Comparison of ENCODE assay signal across 13 cellular contexts in genomic region chr3:184236033-184236410, GRCh38. TPM values are rescaled to one million over a fixed set of nuclear protein-coding genes. Genes with fewer than 3 reads are reported as not detected.
DNase-seq lines count a peak whose midpoint lies in the region; ATAC-seq and TF ChIP-seq lines count a peak whose summit lies in the region.
"Had no signal": no experiment of that assay in that cellular context is flagged by ENCODE, and none has a peak within 500 bp of the region (broad histone marks: within the 10 kb centered on the region; RNA-seq: fewer than 3 reads in every experiment).

No MANE protein-coding gene starts in this region.

- peaks cover 17% of the 10 kb centered on the region for H3K27me3 ChIP-seq in BLaER1
- H3K27me3 ChIP-seq in H7 (ENCODE audit: control insufficient read depth, insufficient read depth, low read length): peaks cover 21% of the 10 kb centered on the region
- no peaks in the 10 kb centered on the region for H3K27me3 ChIP-seq in right cardiac atrium (ENCODE audit: control insufficient read depth, insufficient read depth)

- peaks cover 76% of the 10 kb centered on the region for H3K4me1 ChIP-seq in BLaER1
- H3K4me1 ChIP-seq in right cardiac atrium (ENCODE audit: control insufficient read depth, insufficient read depth, low read length): no peaks in the 10 kb centered on the region
- H3K4me1 ChIP-seq: Caco-2 had no signal

- H4K20me1 ChIP-seq in BLaER1: peaks cover 27% of the 10 kb centered on the region

- peak overlapping the region; percentile 97 for H3K4me2 ChIP-seq in BLaER1

- H3K27ac Mint-ChIP-seq in glutamatergic neuron (ENCODE audit: unreplicated experiment): peak overlapping the region; percentile 84
- H3K27ac Mint-ChIP-seq: CD8-positive, alpha-beta memory T cell had no signal

- H3K4me1 Mint-ChIP-seq in glutamatergic neuron (ENCODE audit: low read depth, unreplicated experiment): peaks cover 34% of the 10 kb centered on the region

- H3K4me3 Mint-ChIP-seq in glutamatergic neuron (ENCODE audit: unreplicated experiment): peak overlapping the region; percentile 68
- H3K4me3 Mint-ChIP-seq: CD8-positive, alpha-beta memory T cell had no signal

- peaks cover 19% of the 10 kb centered on the region for H3K27me3 Mint-ChIP-seq in glutamatergic neuron (ENCODE audit: unreplicated experiment)

- no peaks in the 10 kb centered on the region for H3K9me3 ChIP-seq in BLaER1
- H3K9me3 ChIP-seq in right cardiac atrium (ENCODE audit: control insufficient read depth, low read length): no peaks in the 10 kb centered on the region
- H3K9me3 ChIP-seq: BE2C, Caco-2 had no signal

- peak overlapping the region; percentile 61 for H3K9ac ChIP-seq in BLaER1

- intact Hi-C loops in sciatic nerve (cut with DNase I): no loop called here
- intact Hi-C loops in right cardiac atrium (cut with DNase I): loop anchor here in 1 of 4 donors (10.0 kb wide), 1 partner anchor 91 kb away; no protein-coding TSS in a partner anchor
- intact Hi-C loops in left cardiac atrium (cut with DNase I): no loop called here

- H3K36me3 Mint-ChIP-seq in glutamatergic neuron (ENCODE audit: unreplicated experiment): peaks cover 4% of the 10 kb centered on the region
- H3K36me3 Mint-ChIP-seq: CD8-positive, alpha-beta memory T cell had no signal

- DNase-seq in H7 (peak; percentile 67), glutamatergic neuron (no peak), sciatic nerve (ENCODE audit: low spot score) (peak; percentile 34), OCI-M1 (lab: John Stamatoyannopoulos, UW) (no peak), right cardiac atrium (no peak), left cardiac atrium (no peak)
- DNase-seq: CD8-positive, alpha-beta memory T cell; GF-D8; IMR-90 had no signal

- H3K27ac ChIP-seq in BLaER1 (peak overlapping the region; percentile 90), right cardiac atrium (ENCODE audit: low read length) (no peak overlapping the region)

- WGBS in right cardiac atrium: 44% methylated on average over 14 of the region's 14 CpGs

- H3K4me3 ChIP-seq in BLaER1: no peak overlapping the region
- no peak overlapping the region for H3K4me3 ChIP-seq in H7 (ENCODE audit: insufficient read depth, low read depth, low read length)
- H3K4me3 ChIP-seq in right cardiac atrium (ENCODE audit: low read length): no peak overlapping the region

- ATAC-seq in sciatic nerve (no peak), right cardiac atrium (no peak), left cardiac atrium (no peak)

- H3K9me3 Mint-ChIP-seq in glutamatergic neuron (ENCODE audit: unreplicated experiment): peaks cover 26% of the 10 kb centered on the region
- H3K9me3 Mint-ChIP-seq: CD8-positive, alpha-beta memory T cell had no signal

- no peaks in the 10 kb centered on the region; the same call in 1 of the 2 replicates for H3K36me3 ChIP-seq in BLaER1
- no peaks in the 10 kb centered on the region for H3K36me3 ChIP-seq in H7 (replicated peaks; ENCODE audit: control insufficient read depth, insufficient read depth, low read length)
- H3K36me3 ChIP-seq: BE2C had no signal

- TF ChIP-seq CTCF in glutamatergic neuron (IDR thresholded peaks at IDR 0.05; ENCODE audit: partially characterized antibody, unreplicated experiment): no peak

RNA-seq across cellular contexts. Expression of gene VWA5B2, which starts 6.6 kb away (rescaled TPM):
- 0.41 TPM in 1 of 2 replicates, not detected in the other for total RNA-seq in H7 (2014; rRNA removed; shearing (Covaris generic))
- 56.5 TPM for total RNA-seq in glutamatergic neuron (ENCODE audit: unreplicated experiment)
- 0.53 TPM for total RNA-seq in sciatic nerve
- not detected for total RNA-seq in right cardiac atrium
- 0.07 TPM for polyA plus RNA-seq in right cardiac atrium
- total RNA-seq in left cardiac atrium: not detected
- total RNA-seq: IMR-90 had no signal
- polyA plus RNA-seq: CD8-positive, alpha-beta memory T cell; IMR-90 had no signal

RNA-seq across cellular contexts. Expression of gene ALG3, which starts 12.7 kb away (rescaled TPM):
- total RNA-seq in H7 (2014; rRNA removed; shearing (Covaris generic)): 59.8 and 62.7 TPM in 2 replicates
- total RNA-seq in glutamatergic neuron (ENCODE audit: unreplicated experiment) (26.5 TPM), sciatic nerve (16.7 TPM), right cardiac atrium (10 to 100 TPM; 17.3 to 23.3 (median 21.6) TPM), left cardiac atrium (10 to 100 TPM; 23.2 to 28.2 TPM)
- polyA plus RNA-seq in right cardiac atrium: 19.3 TPM

RNA-seq across cellular contexts. Expression of gene EEF1AKMT4, which starts 13.4 kb away (rescaled TPM):
- 10.1 and 15.2 TPM in 2 replicates for total RNA-seq in H7 (2014; rRNA removed; shearing (Covaris generic))
- total RNA-seq in glutamatergic neuron (ENCODE audit: unreplicated experiment) (1.7 TPM), sciatic nerve (1.3 TPM), right cardiac atrium (1 to 10 TPM; 1.1 to 1.8 (median 1.3) TPM), left cardiac atrium (1 to 10 TPM; 1.9 to 3.1 TPM)
- polyA plus RNA-seq in right cardiac atrium: 1.7 TPM

RNA-seq across cellular contexts. Expression of gene CAMK2N2, which starts 25.3 kb away (rescaled TPM):
- total RNA-seq in H7 (2014; rRNA removed; shearing (Covaris generic)): 1.5 and 1.6 TPM in 2 replicates
- 14.8 TPM for total RNA-seq in glutamatergic neuron (ENCODE audit: unreplicated experiment)
- total RNA-seq in sciatic nerve: 0.53 TPM
- total RNA-seq in right cardiac atrium: under 1 TPM in 1 of 4 donors, not detected in 3; 0.50 TPM
- 0.07 TPM for polyA plus RNA-seq in right cardiac atrium
- under 1 TPM in 1 of 2 donors, not detected in 1; 0.18 TPM for total RNA-seq in left cardiac atrium
- total RNA-seq: HT-29, IMR-90 had no signal
- polyA plus RNA-seq: CD8-positive, alpha-beta memory T cell had no signal

RNA-seq across cellular contexts. Expression of gene ECE2, which starts 39.8 kb away (rescaled TPM):
- total RNA-seq in H7 (2014; rRNA removed; shearing (Covaris generic)): not detected in 2 replicates
- total RNA-seq in glutamatergic neuron (ENCODE audit: unreplicated experiment) (1.6 TPM), sciatic nerve (not detected), right cardiac atrium (1 to 10 TPM; 1.2 to 6.6 (median 3.6) TPM), left cardiac atrium (1 to 10 TPM in 1 of 2 donors, not detected in 1; 1.1 TPM)
- polyA plus RNA-seq in right cardiac atrium: 2.6 TPM
- total RNA-seq: Caco-2; CD8-positive, alpha-beta memory T cell; HT-29; IMR-90 had no signal
- polyA plus RNA-seq: CD8-positive, alpha-beta memory T cell; IMR-90 had no signal

Comparison
In these comparisons a context has a peak if more than half of its experiments do, and no peak if none do; other contexts are left out.
1. DNase-seq: peak in H7 (single experiment) and sciatic nerve (single experiment); none in glutamatergic neuron (single experiment), OCI-M1 (single experiment), right cardiac atrium (0 of 3) and left cardiac atrium (single experiment).
2. RNA of gene VWA5B2, which starts 6.6 kb away (total RNA-seq): 56.5 TPM in glutamatergic neuron (single experiment); 0.53 TPM in sciatic nerve (single experiment), not detected in left cardiac atrium, 0.41 TPM in H7 and not detected in right cardiac atrium; every median in the first group is over 10 times any median in the second.